15 cellular contexts compared by ENCODE assay signal in the genomic region with DNA sequence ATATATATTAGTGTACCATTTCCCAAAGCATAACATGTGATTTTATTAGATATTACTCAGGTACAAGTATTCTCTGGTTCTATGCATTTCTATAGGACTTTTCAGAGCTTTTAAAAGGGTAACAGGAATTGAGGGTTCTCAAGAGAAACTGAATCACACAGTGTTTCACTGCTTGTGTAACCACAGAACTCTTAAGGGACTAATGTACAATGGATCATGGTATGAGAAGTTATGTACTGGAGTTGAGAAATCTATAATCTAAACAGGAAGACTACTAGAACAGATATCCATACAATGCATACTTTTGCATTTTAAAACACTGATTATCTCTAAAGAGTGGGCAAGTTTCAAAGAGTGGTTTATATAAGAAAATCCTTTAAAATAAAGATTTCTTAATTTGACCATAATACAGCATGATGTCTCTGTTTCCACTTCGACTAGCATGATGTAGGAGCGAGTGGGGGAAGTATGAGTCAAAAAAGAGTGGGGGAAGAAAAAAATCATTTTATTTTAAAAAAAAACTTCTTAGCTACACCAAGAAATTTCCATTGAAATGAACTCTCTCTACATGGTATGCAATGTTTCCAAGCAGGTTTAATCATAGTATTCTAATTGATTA.
DNase-seq lines count a peak whose midpoint lies in the region; ATAC-seq, FAIRE-seq and TF ChIP-seq lines count a peak whose summit lies in the region.
"Had no signal": no experiment of that assay in that cellular context is flagged by ENCODE, and none has a peak within 500 bp of the region (broad histone marks: within the 10 kb centered on the region; RNA-seq: fewer than 3 reads in every experiment).

No MANE protein-coding gene starts in this region.

- H3K27me3 ChIP-seq in BE2C, result no peaks in the 10 kb centered on the region
- H3K27me3 ChIP-seq: dorsolateral prefrontal cortex, gastrocnemius medialis had no signal

- no peaks in the 10 kb centered on the region for H3K9me3 ChIP-seq in BE2C
- H3K9me3 ChIP-seq: gastrocnemius medialis had no signal

- no peak overlapping the region for H3K4me3 ChIP-seq in astrocyte of the spinal cord (ENCODE audit: low read depth, low read length)
- no peak overlapping the region for H3K4me3 ChIP-seq in BE2C (ENCODE audit: low read depth, low read length)
- H3K4me3 ChIP-seq: dorsolateral prefrontal cortex, gastrocnemius medialis had no signal

- DNase-seq in LHCN-M2 (ENCODE audit: low read depth) (peak; percentile 63), astrocyte of the spinal cord (ENCODE audit: low read depth, low spot score) (peak; percentile 14), BE2C (no peak), hippocampal formation (lab: John Stamatoyannopoulos, UW) (no peak)
- DNase-seq: amygdala; CD4-positive, CD25-positive, alpha-beta regulatory T cell; dorsolateral prefrontal cortex; gastrocnemius medialis; NK-92 treated with Interleukin-12 subunit alpha and Interleukin-12 subunit beta, amount 100 ng/mL, for 24 hours; SHP77; stimulated activated CD4-positive, alpha-beta T cell treated with anti-CD3 and anti-CD28 coated beads, Interleukin-2, amount 100 ng/mL, for 48 hours; T1000 had no signal

- TF ChIP-seq CTCF in astrocyte of the spinal cord (IDR thresholded peaks at IDR 0.05; ENCODE audit: low read depth, low read length) (no peak), BE2C (IDR thresholded peaks at IDR 0.05; ENCODE audit: low read depth, low read length) (no peak)

- no peaks in the 10 kb centered on the region for H3K36me3 ChIP-seq in BE2C

- in situ Hi-C loops in astrocyte of the spinal cord (cut with HindIII; ENCODE audit: low sequenced_read_pairs), result no loop called here

- ATAC-seq in GM21381 (IDR thresholded peaks at IDR 0.05; ENCODE audit: unreplicated experiment) (peak; percentile 51), HG02763 (IDR thresholded peaks at IDR 0.05; ENCODE audit: unreplicated experiment) (no peak)
- ATAC-seq: gastrocnemius medialis had no signal

- H3K4me1 ChIP-seq in BE2C, result peaks cover 12% of the 10 kb centered on the region

- peak; percentile 43 for FAIRE-seq in islet of Langerhans (lab: Jason Lieb, UNC)

Comparison
In these comparisons a context has a peak if more than half of its experiments do, and no peak if none do; other contexts are left out.
1. DNase-seq: peak in LHCN-M2 (single experiment) and astrocyte of the spinal cord (single experiment); none in BE2C (single experiment) and hippocampal formation (0 of 2).